In genomic region chr11:12411395-12411794, GRCh38 we compare ENCODE assay signal across 17 cellular contexts. TPM values are rescaled to one million over a fixed set of nuclear protein-coding genes. Genes with fewer than 3 reads are reported as not detected.
DNase-seq lines count a peak whose midpoint lies in the region; TF ChIP-seq lines count a peak whose summit lies in the region.
"Had no signal": no experiment of that assay in that cellular context is flagged by ENCODE, and none has a peak within 500 bp of the region (broad histone marks: within the 10 kb centered on the region; RNA-seq: fewer than 3 reads in every experiment).

No MANE protein-coding gene starts in this region.

- in situ Hi-C loops in mammary epithelial cell (cut with MboI; ENCODE audit: low sequenced_read_pairs in 2 of 2): loop anchor here in 1 of 2 donors (25.0 kb wide), 1 partner anchor 476 kb away; no protein-coding TSS in a partner anchor

- CTCF ChIA-PET in mammary epithelial cell (lab: Charles Lee; ENCODE audit: low non-redundant PET): interaction anchor here (0.8 to 1.0 kb wide), 2 partner anchors 15 to 324 kb away, joined by 3 to 8 read pairs; no protein-coding TSS in a partner anchor
- CTCF ChIA-PET in activated CD4-positive, alpha-beta memory T cell treated with anti-CD3 and anti-CD28 coated beads for 36 hours (lab: Charles Lee): interaction anchor here (0.6 to 1.5 kb wide), 2 partner anchors 471 to 477 kb away, joined by 3 to 9 read pairs; no protein-coding TSS in a partner anchor

- H3K9ac ChIP-seq in HUES64 (ENCODE audit: low read depth, low read length) (no peak overlapping the region; the same call in 1 of the 2 replicates), mammary epithelial cell (ENCODE audit: insufficient read depth, low read length) (no peak overlapping the region)
- H3K9ac ChIP-seq: BLaER1 had no signal

- intact Hi-C loops in mammary epithelial cell (cut with micrococcal nuclease) (loop anchor here (5.0 kb wide), 3 partner anchors 281 to 551 kb away; no protein-coding TSS in a partner anchor), posterior vena cava (cut with DNase I) (loop anchor here in 1 of 2 donors (5.0 kb wide), 2 partner anchors 34 to 46 kb away; partner anchors contain the start of gene PARVA)
- intact Hi-C loops in activated CD4-positive, alpha-beta memory T cell treated with anti-CD3 and anti-CD28 coated beads for 36 hours (cut with micrococcal nuclease): loop anchor here (5.0 kb wide), 1 partner anchor 481 kb away; no protein-coding TSS in a partner anchor

- no peak for TF ChIP-seq EP300 in suprapubic skin (IDR thresholded peaks at IDR 0.05)

- 98% methylated on average over 3 of the region's 3 CpGs for WGBS in HUES64
- WGBS in mammary epithelial cell (ENCODE audit: low coverage, missing lambda C conversion rate): 100% methylated on average over 3 of the region's 3 CpGs
- WGBS in suprapubic skin: 85% methylated on average over 3 of the region's 3 CpGs

- peak overlapping the region; percentile 44 for H3K27ac Mint-ChIP-seq in mesothelial cell of epicardium
- H3K27ac Mint-ChIP-seq in activated CD4-positive, alpha-beta memory T cell treated with anti-CD3 and anti-CD28 coated beads for 36 hours: no peak overlapping the region
- H3K27ac Mint-ChIP-seq: activated naive CD8-positive, alpha-beta T cell treated with anti-CD3 and anti-CD28 coated beads, Interleukin-2, amount 10 ng/mL, durations not matched to agents 7 days and 5 days; activated T-cell treated with anti-CD3 and anti-CD28 coated beads, Interleukin-2, amount 50 U/mL, for 24 hours; natural killer cell; stimulated activated effector memory CD8-positive, alpha-beta T cell treated with anti-CD3 and anti-CD28 coated beads, Interleukin-12 subunit alpha, Interleukin-12 subunit beta, amount 100 ng/mL, for 72 hours had no signal

- POLR2A ChIA-PET in activated CD4-positive, alpha-beta memory T cell treated with anti-CD3 and anti-CD28 coated beads for 36 hours (lab: Charles Lee): no interaction called here

- TF ChIP-seq CTCF in mammary epithelial cell (conservative IDR thresholded peaks at IDR 0.05 in 1 of 2, IDR thresholded peaks at IDR 0.05 in 1 of 2; ENCODE audit: extremely low read depth in 1 of 2, insufficient read depth in 1 of 2, low read depth in 1 of 2, low read length in 2 of 2): no peak
- no peak for TF ChIP-seq CTCF in mesothelial cell of epicardium (IDR thresholded peaks at IDR 0.05; ENCODE audit: unreplicated experiment)
- TF ChIP-seq CTCF in suprapubic skin (IDR thresholded peaks at IDR 0.05): no peak

- H3K4me3 Mint-ChIP-seq in mesothelial cell of epicardium: no peak overlapping the region
- H3K4me3 Mint-ChIP-seq in activated CD4-positive, alpha-beta memory T cell treated with anti-CD3 and anti-CD28 coated beads for 36 hours: no peak overlapping the region
- H3K4me3 Mint-ChIP-seq: activated naive CD8-positive, alpha-beta T cell treated with anti-CD3 and anti-CD28 coated beads, Interleukin-2, amount 10 ng/mL, durations not matched to agents 7 days and 5 days; activated T-cell treated with anti-CD3 and anti-CD28 coated beads, Interleukin-2, amount 50 U/mL, for 24 hours; natural killer cell; stimulated activated effector memory CD8-positive, alpha-beta T cell treated with anti-CD3 and anti-CD28 coated beads, Interleukin-12 subunit alpha, Interleukin-12 subunit beta, amount 100 ng/mL, for 72 hours had no signal

- dilution Hi-C loops in mammary epithelial cell (cut with HindIII; ENCODE audit: low sequenced_read_pairs): loop anchor here (5.0 kb wide), 1 partner anchor 36 kb away; no protein-coding TSS in a partner anchor

- H3K4me1 ChIP-seq in HUES64 (ENCODE audit: insufficient read depth, low read length) (peaks cover 32% of the 10 kb centered on the region; the same call in 1 of the 2 replicates), mammary epithelial cell (ENCODE audit: insufficient read depth, low read length) (peaks cover 45% of the 10 kb centered on the region), suprapubic skin (peaks cover 58% of the 10 kb centered on the region)
- H3K4me1 ChIP-seq: BLaER1 had no signal

- H3K9me3 ChIP-seq in HUES64 (ENCODE audit: insufficient read depth, low read depth, low read length) (no peaks in the 10 kb centered on the region), mammary epithelial cell (replicated peaks; ENCODE audit: insufficient read depth, low read length) (no peaks in the 10 kb centered on the region), suprapubic skin (no peaks in the 10 kb centered on the region)
- H3K9me3 ChIP-seq: BLaER1 had no signal

- H3K9me3 Mint-ChIP-seq in mesothelial cell of epicardium: no peaks in the 10 kb centered on the region
- H3K9me3 Mint-ChIP-seq in activated CD4-positive, alpha-beta memory T cell treated with anti-CD3 and anti-CD28 coated beads for 36 hours: no peaks in the 10 kb centered on the region
- H3K9me3 Mint-ChIP-seq: activated naive CD8-positive, alpha-beta T cell treated with anti-CD3 and anti-CD28 coated beads, Interleukin-2, amount 10 ng/mL, durations not matched to agents 7 days and 5 days; activated T-cell treated with anti-CD3 and anti-CD28 coated beads, Interleukin-2, amount 50 U/mL, for 24 hours; natural killer cell; stimulated activated effector memory CD8-positive, alpha-beta T cell treated with anti-CD3 and anti-CD28 coated beads, Interleukin-12 subunit alpha, Interleukin-12 subunit beta, amount 100 ng/mL, for 72 hours had no signal

- BruUV-seq in mammary epithelial cell (replicated peaks; lab: Mats Ljungman, UMichigan): TSS peak; percentile 80

- peak overlapping the region; percentile 29 for H3K4me2 ChIP-seq in mammary epithelial cell (ENCODE audit: insufficient read depth, low read depth, low read length)
- H3K4me2 ChIP-seq: BLaER1 had no signal

- peak overlapping the region; percentile 58 for H2AFZ ChIP-seq in mammary epithelial cell (ENCODE audit: low read depth, low read length)

- peaks cover 69% of the 10 kb centered on the region for H3K79me2 ChIP-seq in mammary epithelial cell (ENCODE audit: insufficient read depth, low read length)

- H3K27ac ChIP-seq in HUES64 (ENCODE audit: low read depth, low read length): peak overlapping the region; percentile 64
- H3K27ac ChIP-seq in mammary epithelial cell (ENCODE audit: insufficient read depth, low read depth, low read length): peak overlapping the region; percentile 81
- H3K27ac ChIP-seq in suprapubic skin: peak overlapping the region; percentile 71
- H3K27ac ChIP-seq: BLaER1 had no signal

- H3K4me1 Mint-ChIP-seq in mesothelial cell of epicardium: peaks cover 65% of the 10 kb centered on the region
- no peaks in the 10 kb centered on the region for H3K4me1 Mint-ChIP-seq in activated CD4-positive, alpha-beta memory T cell treated with anti-CD3 and anti-CD28 coated beads for 36 hours (ENCODE audit: low read depth)
- H3K4me1 Mint-ChIP-seq: activated naive CD8-positive, alpha-beta T cell treated with anti-CD3 and anti-CD28 coated beads, Interleukin-2, amount 10 ng/mL, durations not matched to agents 7 days and 5 days; natural killer cell; stimulated activated effector memory CD8-positive, alpha-beta T cell treated with anti-CD3 and anti-CD28 coated beads, Interleukin-12 subunit alpha, Interleukin-12 subunit beta, amount 100 ng/mL, for 72 hours had no signal

- H3K4me3 ChIP-seq in HUES64 (ENCODE audit: low read length) (no peak overlapping the region), mammary epithelial cell (replicated peaks in 1 of 3; ENCODE audit: insufficient read depth in 1 of 3, low read depth in 2 of 3, low read length in 3 of 3) (no peak overlapping the region), suprapubic skin (no peak overlapping the region)
- H3K4me3 ChIP-seq: BLaER1 had no signal

- H3K27me3 ChIP-seq in HUES64 (ENCODE audit: insufficient read depth, low read length): no peaks in the 10 kb centered on the region
- H3K27me3 ChIP-seq in mammary epithelial cell (ENCODE audit: insufficient read depth, low read length): no peaks in the 10 kb centered on the region
- H3K27me3 ChIP-seq in suprapubic skin: no peaks in the 10 kb centered on the region
- H3K27me3 ChIP-seq: BLaER1 had no signal

- no peaks in the 10 kb centered on the region for H3K27me3 Mint-ChIP-seq in mesothelial cell of epicardium (ENCODE audit: low read depth)
- no peaks in the 10 kb centered on the region for H3K27me3 Mint-ChIP-seq in activated CD4-positive, alpha-beta memory T cell treated with anti-CD3 and anti-CD28 coated beads for 36 hours

- H3K36me3 Mint-ChIP-seq in mesothelial cell of epicardium: no peaks in the 10 kb centered on the region
- no peaks in the 10 kb centered on the region for H3K36me3 Mint-ChIP-seq in activated CD4-positive, alpha-beta memory T cell treated with anti-CD3 and anti-CD28 coated beads for 36 hours
- H3K36me3 Mint-ChIP-seq: activated naive CD8-positive, alpha-beta T cell treated with anti-CD3 and anti-CD28 coated beads, Interleukin-2, amount 10 ng/mL, durations not matched to agents 7 days and 5 days; natural killer cell; stimulated activated effector memory CD8-positive, alpha-beta T cell treated with anti-CD3 and anti-CD28 coated beads, Interleukin-12 subunit alpha, Interleukin-12 subunit beta, amount 100 ng/mL, for 72 hours had no signal

- H3K36me3 ChIP-seq in HUES64 (ENCODE audit: insufficient read depth, low read length): no peaks in the 10 kb centered on the region
- no peaks in the 10 kb centered on the region for H3K36me3 ChIP-seq in mammary epithelial cell (ENCODE audit: insufficient read depth, low read length)
- H3K36me3 ChIP-seq in suprapubic skin: no peaks in the 10 kb centered on the region
- H3K36me3 ChIP-seq: BLaER1 had no signal

- H4K20me1 ChIP-seq in mammary epithelial cell (ENCODE audit: insufficient read depth, low read length): no peaks in the 10 kb centered on the region
- H4K20me1 ChIP-seq: BLaER1 had no signal

- no peak for TF ChIP-seq POLR2A in suprapubic skin (IDR thresholded peaks at IDR 0.05)

- DNase-seq in mammary epithelial cell (no peak), mesothelial cell of epicardium (ENCODE audit: low spot score in 2 of 2, unreplicated experiment in 2 of 2) (no peak), suprapubic skin (ENCODE audit: low spot score in 2 of 2) (no peak), NCI-H446 treated with DMSO at 0.1 percent for 48 hours (lab: John Stamatoyannopoulos, UW) (no peak), posterior vena cava (ENCODE audit: low spot score) (no peak)
- DNase-seq in activated T-cell treated with anti-CD3 and anti-CD28 coated beads, Interleukin-2, amount 50 U/mL, for 1 hour: no peak
- DNase-seq in activated CD4-positive, alpha-beta memory T cell treated with anti-CD3 and anti-CD28 coated beads for 36 hours: no peak
- DNase-seq: activated CD4-positive, alpha-beta T cell treated with anti-CD3 and anti-CD28 coated beads for 48 hours; activated naive CD8-positive, alpha-beta T cell treated with anti-CD3 and anti-CD28 coated beads, Interleukin-2, amount 10 ng/mL, durations not matched to agents 7 days and 5 days; activated T-cell treated with anti-CD3 and anti-CD28 coated beads, Interleukin-2, amount 50 U/mL, for 24 hours; DMS153; natural killer cell; NCI-H2081 treated with DMSO at 0.1 percent for 48 hours had no signal

RNA-seq across cellular contexts. Expression of gene PARVA, which starts 34.0 kb away (rescaled TPM):
- 11.7 TPM for polyA plus RNA-seq in HUES64 (2013, experiment 1 of 2)
- 11.1 TPM for polyA plus RNA-seq in HUES64 (2013, experiment 2 of 2)
- total RNA-seq in mammary epithelial cell (10 to 100 TPM; 57.7 to 59.6 TPM), mesothelial cell of epicardium (77.1 to 78.3 TPM (median 78.2 TPM) in 3 replicates), suprapubic skin (10 to 100 TPM; 16.7 to 26.2 (median 21.4) TPM), posterior vena cava (100 to 1,000 TPM; 151 to 172 TPM)
- 26.6 TPM for polyA plus RNA-seq in mammary epithelial cell
- polyA minus RNA-seq in mammary epithelial cell: 31.9 TPM
- total RNA-seq in activated CD4-positive, alpha-beta memory T cell treated with anti-CD3 and anti-CD28 coated beads for 36 hours: under 1 TPM; 0.33 to 0.41 TPM
- total RNA-seq: T-helper 2 cell treated with Interferon-gamma antibody and Interleukin-4, amounts not matched to agents 100 ng/mL and 5 ng/mL, for 36 hours had no signal

Comparison
In these comparisons a context has a peak if more than half of its experiments do, and no peak if none do; other contexts are left out.
1. RNA of gene PARVA, which starts 34.0 kb away (total RNA-seq): 151 to 172 TPM in posterior vena cava, 77.1 to 78.3 TPM in mesothelial cell of epicardium, 57.7 to 59.6 TPM in mammary epithelial cell and 16.7 to 26.2 TPM in suprapubic skin; 0.33 to 0.41 TPM in activated CD4-positive, alpha-beta memory T cell treated with anti-CD3 and anti-CD28 coated beads for 36 hours; every median in the first group is over 10 times any median in the second.
2. Peak in every context shown above with its lines, with median percentiles within 50 percentile points of each other: H3K27ac ChIP-seq.